6 cellular contexts compared by ENCODE assay signal in the genomic region with DNA sequence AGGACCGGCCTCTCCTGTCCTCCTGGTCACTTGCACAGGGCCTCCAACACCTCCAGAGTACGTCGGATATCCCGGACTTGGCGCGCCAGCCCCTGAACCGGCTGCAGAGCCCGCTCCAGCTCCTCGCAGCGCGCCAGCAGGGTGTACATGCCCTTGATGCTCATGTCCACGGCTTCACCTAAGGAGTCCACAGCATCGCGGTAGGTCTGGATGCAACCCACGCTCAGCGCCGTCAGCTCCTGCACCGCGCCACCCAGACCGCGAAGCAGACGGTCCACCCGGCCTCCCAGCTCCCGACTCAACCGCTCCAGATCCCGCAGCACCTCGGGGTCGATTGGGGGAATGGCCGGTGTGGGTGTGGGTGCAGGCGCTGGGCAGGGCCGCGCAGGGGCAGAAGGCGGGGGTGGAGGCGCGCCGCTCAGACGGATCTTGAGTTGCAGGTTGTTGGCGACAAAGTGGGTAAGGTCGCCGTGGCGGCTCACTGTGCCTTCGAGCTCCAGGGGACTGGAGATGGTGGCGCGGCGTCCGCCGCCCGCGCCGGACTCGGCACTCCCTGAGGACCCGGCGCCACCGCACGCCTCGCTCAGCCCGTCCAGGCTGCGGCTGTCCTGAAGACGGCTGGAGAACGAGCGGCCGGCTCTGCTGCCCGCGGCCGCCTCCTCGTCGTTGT. TPM values are rescaled to one million over a fixed set of nuclear protein-coding genes. Genes with fewer than 3 reads are reported as not detected.
DNase-seq lines count a peak whose midpoint lies in the region; ATAC-seq and TF ChIP-seq lines count a peak whose summit lies in the region.

No MANE protein-coding gene starts in this region.

- ATAC-seq in naive B cell (ENCODE audit: low read depth in 2 of 2) (no peak), HG03378 (IDR thresholded peaks at IDR 0.05; ENCODE audit: unreplicated experiment) (no peak), GM18520 (IDR thresholded peaks at IDR 0.05; ENCODE audit: unreplicated experiment) (no peak), GM18861 (IDR thresholded peaks at IDR 0.05; ENCODE audit: unreplicated experiment) (no peak)

- H3K4me3 Mint-ChIP-seq in naive B cell = no peak overlapping the region

- H3K27me3 Mint-ChIP-seq in naive B cell = no peaks in the 10 kb centered on the region

- TF ChIP-seq CTCF in astrocyte of the cerebellum (IDR thresholded peaks at IDR 0.05; ENCODE audit: low read depth, low read length, missing control alignments) = no peak

- in situ Hi-C loops in astrocyte of the cerebellum (cut with HindIII; ENCODE audit: low sequenced_read_pairs) = loop anchor here (25.0 kb wide), 1 partner anchor 123 kb away; a partner anchor contains a TSS

- H3K4me1 Mint-ChIP-seq in naive B cell = peaks cover 8 to 17% (median 14%) of the 10 kb centered on the region in 3 donors

- H3K27ac Mint-ChIP-seq in naive B cell = peak overlapping the region in 4 of 6 donors; percentile 15 to 96 (median 54)

- H3K36me3 Mint-ChIP-seq in naive B cell = no peaks in the 10 kb centered on the region

- peak overlapping the region; percentile 96 for H3K4me3 ChIP-seq in astrocyte of the cerebellum (ENCODE audit: low read depth, low read length)

- H3K9me3 Mint-ChIP-seq in naive B cell = no peaks in the 10 kb centered on the region

- DNase-seq in HT-29 (ENCODE audit: low spot score) (peak; percentile 12), astrocyte of the cerebellum (ENCODE audit: low read depth) (no peak), naive B cell (peak; percentile 41)

RNA-seq across cellular contexts. Expression of a gene that starts 0.8 kb away (rescaled TPM):
- 12.4 and 12.8 TPM in 2 replicates for total RNA-seq in HT-29 (2014; rRNA removed; shearing (Covaris generic))
- polyA plus RNA-seq in naive B cell (ENCODE audit: low read depth in 6 of 6) = 10 to 100 TPM; 14.8 to 24.2 (median 20.4) TPM

RNA-seq across cellular contexts. Expression of a gene that starts 13.0 kb away (rescaled TPM):
- total RNA-seq in HT-29 (2014; rRNA removed; shearing (Covaris generic)) = 12.6 and 14.5 TPM in 2 replicates
- 10 to 100 TPM; 29.9 to 42.3 (median 34.7) TPM for polyA plus RNA-seq in naive B cell (ENCODE audit: low read depth in 6 of 6)

RNA-seq across cellular contexts. Expression of a gene that starts 21.2 kb away (rescaled TPM):
- 75.0 and 84.9 TPM in 2 replicates for total RNA-seq in HT-29 (2014; rRNA removed; shearing (Covaris generic))
- not detected for polyA plus RNA-seq in naive B cell (ENCODE audit: low read depth in 6 of 6)

RNA-seq across cellular contexts. Expression of a gene that starts 26.4 kb away (rescaled TPM):
- 4.9 and 5.8 TPM in 2 replicates for total RNA-seq in HT-29 (2014; rRNA removed; shearing (Covaris generic))
- 10 to 100 TPM; 37.8 to 89.1 (median 65.9) TPM for polyA plus RNA-seq in naive B cell (ENCODE audit: low read depth in 6 of 6)

RNA-seq across cellular contexts. Expression of a gene that starts 37.0 kb away (rescaled TPM):
- 37.1 and 43.5 TPM in 2 replicates for total RNA-seq in HT-29 (2014; rRNA removed; shearing (Covaris generic))
- polyA plus RNA-seq in naive B cell (ENCODE audit: low read depth in 6 of 6) = 10 to 100 TPM in 5 of 6 donors, 1 to 10 TPM in 1; 4.5 to 20.9 (median 13.5) TPM
